In genomic region chr13:73230714-73231113, GRCh38 we compare ENCODE assay signal across 10 cellular contexts.
DNase-seq lines count a peak whose midpoint lies in the region; ATAC-seq and TF ChIP-seq lines count a peak whose summit lies in the region.
"Had no signal": no experiment of that assay in that cellular context is flagged by ENCODE, and none has a peak within 500 bp of the region (broad histone marks: within the 10 kb centered on the region; RNA-seq: fewer than 3 reads in every experiment).

No MANE protein-coding gene starts in this region.

- no peaks in the 10 kb centered on the region for H3K27me3 ChIP-seq in CD8-positive, alpha-beta T cell (ENCODE audit: insufficient read depth, low read length)
- H3K27me3 ChIP-seq: transverse colon had no signal

- no peaks in the 10 kb centered on the region for H3K27me3 Mint-ChIP-seq in CD8-positive, alpha-beta T cell (ENCODE audit: low read depth)

- POLR2A ChIA-PET in CD8-positive, alpha-beta T cell (lab: Charles Lee) = interaction anchor here (0.9 to 1.0 kb wide), 2 partner anchors 32 to 340 kb away, joined by 3 read pairs; no protein-coding TSS in a partner anchor

- no peaks in the 10 kb centered on the region for H3K36me3 ChIP-seq in CD8-positive, alpha-beta T cell (ENCODE audit: insufficient read depth, low read length)
- H3K36me3 ChIP-seq: transverse colon had no signal

- no peak overlapping the region for H3K4me3 Mint-ChIP-seq in CD8-positive, alpha-beta T cell

- H3K4me1 ChIP-seq in CD8-positive, alpha-beta T cell (ENCODE audit: insufficient read depth, low read length) = peaks cover 42% of the 10 kb centered on the region

- TF ChIP-seq CTCF in AG10803 (conservative IDR thresholded peaks at IDR 0.05; ENCODE audit: low read length) (no peak), epithelial cell of esophagus (IDR thresholded peaks at IDR 0.05; ENCODE audit: insufficient read depth, low read depth, low read length, missing control alignments) (no peak)
- TF ChIP-seq CTCF in CD8-positive, alpha-beta T cell (IDR thresholded peaks at IDR 0.05) = no peak

- intact Hi-C loops in CD8-positive, alpha-beta T cell (cut with DNase I, micrococcal nuclease) = no loop called here

- H3K36me3 Mint-ChIP-seq in CD8-positive, alpha-beta T cell = no peaks in the 10 kb centered on the region

- ATAC-seq in CD8-positive, alpha-beta T cell = peak; percentile 76

- peak overlapping the region; percentile 61 for H3K27ac Mint-ChIP-seq in CD8-positive, alpha-beta T cell

- peak; percentile 33 for DNase-seq in AG10803 (ENCODE audit: low read depth)
- DNase-seq in CD8-positive, alpha-beta T cell = peak in 2 of 7 experiments; percentile 16 to 40
- DNase-seq in RPMI7951 (ENCODE audit: low read depth) = peak; percentile 3
- peak; percentile 64 for DNase-seq in epithelial cell of esophagus (ENCODE audit: low read depth)
- DNase-seq in NCI-H1436 (lab: John Stamatoyannopoulos, UW) = no peak
- no peak for DNase-seq in NCI-H1092 (lab: John Stamatoyannopoulos, UW)
- no peak for DNase-seq in HUDEP-2 (lab: John Stamatoyannopoulos, UW; ENCODE audit: unreplicated experiment in 76 of 76)
- no peak for DNase-seq in NCI-H510A treated with DMSO at 0.1 percent for 48 hours (lab: John Stamatoyannopoulos, UW)
- DNase-seq: activated CD8-positive, alpha-beta memory T cell treated with anti-CD3 and anti-CD28 coated beads for 24 hours; transverse colon had no signal

- H3K9me3 Mint-ChIP-seq in CD8-positive, alpha-beta T cell = no peaks in the 10 kb centered on the region

- no peak overlapping the region for H3K27ac ChIP-seq in CD8-positive, alpha-beta T cell (ENCODE audit: low read depth, low read length)
- H3K27ac ChIP-seq: transverse colon had no signal

- CTCF ChIA-PET in CD8-positive, alpha-beta T cell (lab: Charles Lee) = interaction anchor here (0.8 to 1.2 kb wide), 2 partner anchors 472 to 484 kb away, joined by 3 read pairs; no protein-coding TSS in a partner anchor

- no peaks in the 10 kb centered on the region for H3K9me3 ChIP-seq in CD8-positive, alpha-beta T cell (ENCODE audit: low read length)
- H3K9me3 ChIP-seq: transverse colon had no signal

- H3K4me1 Mint-ChIP-seq in CD8-positive, alpha-beta T cell (ENCODE audit: low read depth) = peaks cover 42% of the 10 kb centered on the region

- H3K4me3 ChIP-seq in AG10803 (ENCODE audit: low read length) = no peak overlapping the region
- no peak overlapping the region for H3K4me3 ChIP-seq in CD8-positive, alpha-beta T cell (ENCODE audit: low read depth, low read length)
- H3K4me3 ChIP-seq in epithelial cell of esophagus (ENCODE audit: low read length) = no peak overlapping the region
- H3K4me3 ChIP-seq: transverse colon had no signal

Comparison
In these comparisons a context has a peak if more than half of its experiments do, and no peak if none do; other contexts are left out.
1. DNase-seq: peak in AG10803 (single experiment), RPMI7951 (single experiment) and epithelial cell of esophagus (single experiment); none in NCI-H1436 (single experiment), NCI-H1092 (single experiment), HUDEP-2 (0 of 76) and NCI-H510A treated with DMSO at 0.1 percent for 48 hours (single experiment).